ENCODE assay signal across 1 cellular context in the genomic region with DNA sequence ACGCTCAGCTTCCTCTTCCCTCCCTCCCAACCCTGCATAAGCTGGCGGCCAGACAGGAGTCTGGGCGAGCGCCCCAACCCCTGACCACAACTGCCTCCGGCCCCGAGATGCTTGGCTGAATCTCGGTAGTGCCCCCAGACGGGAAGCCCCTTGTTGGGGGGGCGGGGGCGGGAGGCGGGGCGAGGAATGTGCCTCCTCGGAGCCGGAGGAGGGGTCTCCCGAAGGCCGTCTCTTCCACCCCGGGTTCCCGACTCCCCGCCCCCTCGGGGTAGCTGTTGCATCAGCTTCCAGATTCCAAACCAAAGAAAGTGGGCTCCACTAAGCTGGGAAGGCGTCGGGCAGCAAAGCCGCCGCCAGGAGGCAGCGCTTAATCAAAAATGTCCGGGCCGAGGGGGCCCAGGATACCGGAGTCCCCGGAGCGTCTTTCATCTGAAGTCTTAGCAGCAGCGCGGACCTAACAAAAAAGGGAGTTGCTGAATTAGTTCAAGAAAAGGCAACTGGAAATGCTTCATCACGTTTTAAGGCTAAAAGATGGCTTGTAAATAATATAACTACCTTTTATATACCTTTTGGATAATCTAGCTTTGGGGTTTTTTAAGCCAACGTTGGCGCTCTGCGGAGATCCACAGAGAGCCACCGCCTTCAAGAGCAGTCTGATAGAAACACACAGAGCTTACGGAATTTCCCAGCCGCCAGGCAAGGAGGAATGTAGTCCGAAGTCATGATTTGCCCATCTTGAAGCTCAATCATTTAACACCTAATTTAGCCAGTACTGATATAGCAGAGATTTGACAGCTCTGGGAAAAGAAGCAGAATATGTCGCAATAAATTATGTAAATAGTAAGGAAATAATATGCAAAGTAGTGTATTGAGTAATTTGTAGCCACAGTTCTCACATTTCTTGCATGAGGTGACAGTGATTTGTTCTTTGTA.
TF ChIP-seq lines count a peak whose summit lies in the region.

No MANE protein-coding gene starts in this region.

TF ChIP-seq in HepG2, 621 proteins besides CTCF, POLR2A, EP300 and RAD21 (continued from another document):
- TF ChIP-seq, protein P1, sequence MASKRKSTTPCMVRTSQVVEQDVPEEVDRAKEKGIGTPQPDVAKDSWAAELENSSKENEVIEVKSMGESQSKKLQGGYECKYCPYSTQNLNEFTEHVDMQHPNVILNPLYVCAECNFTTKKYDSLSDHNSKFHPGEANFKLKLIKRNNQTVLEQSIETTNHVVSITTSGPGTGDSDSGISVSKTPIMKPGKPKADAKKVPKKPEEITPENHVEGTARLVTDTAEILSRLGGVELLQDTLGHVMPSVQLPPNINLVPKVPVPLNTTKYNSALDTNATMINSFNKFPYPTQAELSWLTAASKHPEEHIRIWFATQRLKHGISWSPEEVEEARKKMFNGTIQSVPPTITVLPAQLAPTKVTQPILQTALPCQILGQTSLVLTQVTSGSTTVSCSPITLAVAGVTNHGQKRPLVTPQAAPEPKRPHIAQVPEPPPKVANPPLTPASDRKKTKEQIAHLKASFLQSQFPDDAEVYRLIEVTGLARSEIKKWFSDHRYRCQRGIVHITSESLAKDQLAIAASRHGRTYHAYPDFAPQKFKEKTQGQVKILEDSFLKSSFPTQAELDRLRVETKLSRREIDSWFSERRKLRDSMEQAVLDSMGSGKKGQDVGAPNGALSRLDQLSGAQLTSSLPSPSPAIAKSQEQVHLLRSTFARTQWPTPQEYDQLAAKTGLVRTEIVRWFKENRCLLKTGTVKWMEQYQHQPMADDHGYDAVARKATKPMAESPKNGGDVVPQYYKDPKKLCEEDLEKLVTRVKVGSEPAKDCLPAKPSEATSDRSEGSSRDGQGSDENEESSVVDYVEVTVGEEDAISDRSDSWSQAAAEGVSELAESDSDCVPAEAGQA (IDR thresholded peaks at IDR 0.05; ENCODE audit: low read depth) = peak; percentile 49; the same call in 1 of the 2 replicates
- TF ChIP-seq, protein P1 (CRISPR knock-in tag; IDR thresholded peaks at IDR 0.05; ENCODE audit: borderline replicate concordance) = no peak
- peak; percentile 96 for TF ChIP-seq KDM2A (CRISPR knock-in tag; IDR thresholded peaks at IDR 0.05; ENCODE audit: borderline replicate concordance, low read depth)
- no peak for TF ChIP-seq HDAC2 (CRISPR knock-in tag; IDR thresholded peaks at IDR 0.05)
- no peak for TF ChIP-seq PCBP2 (optimal IDR thresholded peaks at IDR 0.05; ENCODE audit: low read depth, low read length, poor library complexity, severe bottlenecking)
- TF ChIP-seq ZNF703 (CRISPR knock-in tag; IDR thresholded peaks at IDR 0.05; ENCODE audit: borderline replicate concordance) = no peak
- no peak for TF ChIP-seq U2AF2 (IDR thresholded peaks at IDR 0.05; ENCODE audit: low read depth, low read length)
- TF ChIP-seq, protein P2, sequence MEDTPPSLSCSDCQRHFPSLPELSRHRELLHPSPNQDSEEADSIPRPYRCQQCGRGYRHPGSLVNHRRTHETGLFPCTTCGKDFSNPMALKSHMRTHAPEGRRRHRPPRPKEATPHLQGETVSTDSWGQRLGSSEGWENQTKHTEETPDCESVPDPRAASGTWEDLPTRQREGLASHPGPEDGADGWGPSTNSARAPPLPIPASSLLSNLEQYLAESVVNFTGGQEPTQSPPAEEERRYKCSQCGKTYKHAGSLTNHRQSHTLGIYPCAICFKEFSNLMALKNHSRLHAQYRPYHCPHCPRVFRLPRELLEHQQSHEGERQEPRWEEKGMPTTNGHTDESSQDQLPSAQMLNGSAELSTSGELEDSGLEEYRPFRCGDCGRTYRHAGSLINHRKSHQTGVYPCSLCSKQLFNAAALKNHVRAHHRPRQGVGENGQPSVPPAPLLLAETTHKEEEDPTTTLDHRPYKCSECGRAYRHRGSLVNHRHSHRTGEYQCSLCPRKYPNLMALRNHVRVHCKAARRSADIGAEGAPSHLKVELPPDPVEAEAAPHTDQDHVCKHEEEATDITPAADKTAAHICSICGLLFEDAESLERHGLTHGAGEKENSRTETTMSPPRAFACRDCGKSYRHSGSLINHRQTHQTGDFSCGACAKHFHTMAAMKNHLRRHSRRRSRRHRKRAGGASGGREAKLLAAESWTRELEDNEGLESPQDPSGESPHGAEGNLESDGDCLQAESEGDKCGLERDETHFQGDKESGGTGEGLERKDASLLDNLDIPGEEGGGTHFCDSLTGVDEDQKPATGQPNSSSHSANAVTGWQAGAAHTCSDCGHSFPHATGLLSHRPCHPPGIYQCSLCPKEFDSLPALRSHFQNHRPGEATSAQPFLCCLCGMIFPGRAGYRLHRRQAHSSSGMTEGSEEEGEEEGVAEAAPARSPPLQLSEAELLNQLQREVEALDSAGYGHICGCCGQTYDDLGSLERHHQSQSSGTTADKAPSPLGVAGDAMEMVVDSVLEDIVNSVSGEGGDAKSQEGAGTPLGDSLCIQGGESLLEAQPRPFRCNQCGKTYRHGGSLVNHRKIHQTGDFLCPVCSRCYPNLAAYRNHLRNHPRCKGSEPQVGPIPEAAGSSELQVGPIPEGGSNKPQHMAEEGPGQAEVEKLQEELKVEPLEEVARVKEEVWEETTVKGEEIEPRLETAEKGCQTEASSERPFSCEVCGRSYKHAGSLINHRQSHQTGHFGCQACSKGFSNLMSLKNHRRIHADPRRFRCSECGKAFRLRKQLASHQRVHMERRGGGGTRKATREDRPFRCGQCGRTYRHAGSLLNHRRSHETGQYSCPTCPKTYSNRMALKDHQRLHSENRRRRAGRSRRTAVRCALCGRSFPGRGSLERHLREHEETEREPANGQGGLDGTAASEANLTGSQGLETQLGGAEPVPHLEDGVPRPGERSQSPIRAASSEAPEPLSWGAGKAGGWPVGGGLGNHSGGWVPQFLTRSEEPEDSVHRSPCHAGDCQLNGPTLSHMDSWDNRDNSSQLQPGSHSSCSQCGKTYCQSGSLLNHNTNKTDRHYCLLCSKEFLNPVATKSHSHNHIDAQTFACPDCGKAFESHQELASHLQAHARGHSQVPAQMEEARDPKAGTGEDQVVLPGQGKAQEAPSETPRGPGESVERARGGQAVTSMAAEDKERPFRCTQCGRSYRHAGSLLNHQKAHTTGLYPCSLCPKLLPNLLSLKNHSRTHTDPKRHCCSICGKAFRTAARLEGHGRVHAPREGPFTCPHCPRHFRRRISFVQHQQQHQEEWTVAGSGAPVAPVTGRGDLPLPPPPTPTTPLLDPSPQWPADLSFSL (CRISPR knock-in tag; IDR thresholded peaks at IDR 0.05) = no peak
- 0 out of 2 replicates have a peak, but pooled peaks have one; percentile 31 for TF ChIP-seq ISX (CRISPR knock-in tag; conservative IDR thresholded peaks at IDR 0.05)
- no peak for TF ChIP-seq HNRNPH1 (optimal IDR thresholded peaks at IDR 0.05; ENCODE audit: low read depth, low read length)
- TF ChIP-seq NR1H2 (CRISPR knock-in tag; IDR thresholded peaks at IDR 0.05; ENCODE audit: borderline replicate concordance, low read depth) = no peak
- no peak for TF ChIP-seq SATB2 (CRISPR knock-in tag; IDR thresholded peaks at IDR 0.05)
- TF ChIP-seq HMG20A (CRISPR knock-in tag; IDR thresholded peaks at IDR 0.05; ENCODE audit: borderline replicate concordance) = no peak
- TF ChIP-seq TBL1XR1 (IDR thresholded peaks at IDR 0.05; ENCODE audit: borderline replicate concordance, low read length, partially characterized antibody) = no peak
- TF ChIP-seq, protein P3, sequence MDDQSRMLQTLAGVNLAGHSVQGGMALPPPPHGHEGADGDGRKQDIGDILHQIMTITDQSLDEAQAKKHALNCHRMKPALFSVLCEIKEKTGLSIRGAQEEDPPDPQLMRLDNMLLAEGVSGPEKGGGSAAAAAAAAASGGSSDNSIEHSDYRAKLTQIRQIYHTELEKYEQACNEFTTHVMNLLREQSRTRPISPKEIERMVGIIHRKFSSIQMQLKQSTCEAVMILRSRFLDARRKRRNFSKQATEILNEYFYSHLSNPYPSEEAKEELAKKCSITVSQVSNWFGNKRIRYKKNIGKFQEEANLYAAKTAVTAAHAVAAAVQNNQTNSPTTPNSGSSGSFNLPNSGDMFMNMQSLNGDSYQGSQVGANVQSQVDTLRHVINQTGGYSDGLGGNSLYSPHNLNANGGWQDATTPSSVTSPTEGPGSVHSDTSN (CRISPR knock-in tag; IDR thresholded peaks at IDR 0.05; ENCODE audit: borderline replicate concordance) = no peak
- TF ChIP-seq PHF8 (CRISPR knock-in tag; IDR thresholded peaks at IDR 0.05) = peak; percentile 52; the same call in 1 of the 2 replicates
- TF ChIP-seq, protein P4, sequence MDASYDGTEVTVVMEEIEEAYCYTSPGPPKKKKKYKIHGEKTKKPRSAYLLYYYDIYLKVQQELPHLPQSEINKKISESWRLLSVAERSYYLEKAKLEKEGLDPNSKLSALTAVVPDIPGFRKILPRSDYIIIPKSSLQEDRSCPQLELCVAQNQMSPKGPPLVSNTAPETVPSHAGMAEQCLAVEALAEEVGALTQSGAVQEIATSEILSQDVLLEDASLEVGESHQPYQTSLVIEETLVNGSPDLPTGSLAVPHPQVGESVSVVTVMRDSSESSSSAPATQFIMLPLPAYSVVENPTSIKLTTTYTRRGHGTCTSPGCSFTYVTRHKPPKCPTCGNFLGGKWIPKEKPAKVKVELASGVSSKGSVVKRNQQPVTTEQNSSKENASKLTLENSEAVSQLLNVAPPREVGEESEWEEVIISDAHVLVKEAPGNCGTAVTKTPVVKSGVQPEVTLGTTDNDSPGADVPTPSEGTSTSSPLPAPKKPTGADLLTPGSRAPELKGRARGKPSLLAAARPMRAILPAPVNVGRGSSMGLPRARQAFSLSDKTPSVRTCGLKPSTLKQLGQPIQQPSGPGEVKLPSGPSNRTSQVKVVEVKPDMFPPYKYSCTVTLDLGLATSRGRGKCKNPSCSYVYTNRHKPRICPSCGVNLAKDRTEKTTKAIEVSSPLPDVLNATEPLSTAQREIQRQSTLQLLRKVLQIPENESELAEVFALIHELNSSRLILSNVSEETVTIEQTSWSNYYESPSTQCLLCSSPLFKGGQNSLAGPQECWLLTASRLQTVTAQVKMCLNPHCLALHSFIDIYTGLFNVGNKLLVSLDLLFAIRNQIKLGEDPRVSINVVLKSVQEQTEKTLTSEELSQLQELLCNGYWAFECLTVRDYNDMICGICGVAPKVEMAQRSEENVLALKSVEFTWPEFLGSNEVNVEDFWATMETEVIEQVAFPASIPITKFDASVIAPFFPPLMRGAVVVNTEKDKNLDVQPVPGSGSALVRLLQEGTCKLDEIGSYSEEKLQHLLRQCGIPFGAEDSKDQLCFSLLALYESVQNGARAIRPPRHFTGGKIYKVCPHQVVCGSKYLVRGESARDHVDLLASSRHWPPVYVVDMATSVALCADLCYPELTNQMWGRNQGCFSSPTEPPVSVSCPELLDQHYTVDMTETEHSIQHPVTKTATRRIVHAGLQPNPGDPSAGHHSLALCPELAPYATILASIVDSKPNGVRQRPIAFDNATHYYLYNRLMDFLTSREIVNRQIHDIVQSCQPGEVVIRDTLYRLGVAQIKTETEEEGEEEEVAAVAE (CRISPR knock-in tag; IDR thresholded peaks at IDR 0.05; ENCODE audit: borderline replicate concordance) = peak; percentile 58; the same call in 1 of the 2 replicates
- 0 out of 2 replicates have a peak, but pooled peaks have one; percentile 13 for TF ChIP-seq STAT5B (CRISPR knock-in tag; IDR thresholded peaks at IDR 0.05)
- TF ChIP-seq ELF4 (CRISPR knock-in tag; IDR thresholded peaks at IDR 0.05; ENCODE audit: borderline replicate concordance) = no peak
- no peak for TF ChIP-seq FOSL1 (CRISPR knock-in tag; IDR thresholded peaks at IDR 0.05; ENCODE audit: borderline replicate concordance)
- no peak for TF ChIP-seq ZNF616 (CRISPR knock-in tag; IDR thresholded peaks at IDR 0.05; ENCODE audit: low read depth)
- no peak; the same call in 1 of the 2 replicates for TF ChIP-seq ZFP37 (CRISPR knock-in tag; IDR thresholded peaks at IDR 0.05; ENCODE audit: borderline replicate concordance)
- TF ChIP-seq RFX1 (IDR thresholded peaks at IDR 0.05) = no peak
- peak; percentile 83 for TF ChIP-seq GZF1 (CRISPR knock-in tag; IDR thresholded peaks at IDR 0.05)
- no peak for TF ChIP-seq ARNTL (CRISPR knock-in tag; IDR thresholded peaks at IDR 0.05)
- TF ChIP-seq, protein P5, sequence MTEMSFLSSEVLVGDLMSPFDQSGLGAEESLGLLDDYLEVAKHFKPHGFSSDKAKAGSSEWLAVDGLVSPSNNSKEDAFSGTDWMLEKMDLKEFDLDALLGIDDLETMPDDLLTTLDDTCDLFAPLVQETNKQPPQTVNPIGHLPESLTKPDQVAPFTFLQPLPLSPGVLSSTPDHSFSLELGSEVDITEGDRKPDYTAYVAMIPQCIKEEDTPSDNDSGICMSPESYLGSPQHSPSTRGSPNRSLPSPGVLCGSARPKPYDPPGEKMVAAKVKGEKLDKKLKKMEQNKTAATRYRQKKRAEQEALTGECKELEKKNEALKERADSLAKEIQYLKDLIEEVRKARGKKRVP (CRISPR knock-in tag; IDR thresholded peaks at IDR 0.05) = peak; percentile 89 to 98
